1 cellular context compared by ENCODE assay signal in the genomic region with DNA sequence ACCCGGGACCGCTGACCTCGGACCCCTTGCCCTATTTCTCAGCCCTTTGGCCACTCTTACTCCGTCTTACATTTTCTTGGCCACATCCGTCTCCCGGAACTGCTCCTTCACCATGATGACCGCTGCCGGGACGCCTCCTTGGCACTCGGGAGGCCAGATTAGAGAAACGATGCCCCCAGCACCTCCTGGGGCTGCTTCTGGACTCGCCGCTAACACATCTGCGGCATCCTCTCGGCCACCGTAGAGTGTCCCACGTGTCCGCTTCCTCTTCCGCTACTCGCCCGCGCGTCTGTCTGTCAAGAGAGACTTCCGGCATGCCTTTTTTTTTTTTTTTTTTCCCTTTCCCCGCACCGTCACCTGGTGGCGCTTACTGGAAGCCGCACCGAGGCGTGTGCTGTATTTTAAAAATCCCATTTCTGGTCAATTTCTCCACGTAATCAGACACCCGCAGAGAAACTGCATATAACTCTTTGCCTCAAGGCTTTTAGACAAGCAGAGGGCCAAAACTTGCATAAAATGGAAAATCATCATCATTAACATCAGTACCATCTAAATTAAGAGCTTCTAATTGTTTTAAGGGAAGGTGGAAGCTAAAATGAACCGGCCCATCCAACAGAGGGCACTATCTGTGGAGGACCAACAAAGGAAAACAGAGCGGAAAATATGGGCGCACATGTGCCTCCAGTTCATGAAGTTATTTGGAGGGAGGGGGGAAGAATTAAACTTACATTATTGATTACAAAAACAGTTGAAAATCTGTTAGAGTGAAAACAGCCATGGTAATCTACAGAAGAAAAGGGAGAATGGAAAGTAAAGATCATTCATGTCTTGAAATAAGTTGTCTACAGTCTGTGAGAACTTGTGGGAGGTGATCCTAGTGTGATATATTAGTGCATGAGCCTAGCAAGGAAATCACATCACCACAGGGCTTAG.
TF ChIP-seq lines count a peak whose summit lies in the region.

TSS of gene POLR3A (minus strand) at position 222 of the 933 bp plus-strand sequence. CDS start at position 114, 108 bp downstream.

TF ChIP-seq in HepG2, 621 proteins besides CTCF, POLR2A, EP300 and RAD21 (continued from another document and continues in another):
- TF ChIP-seq ZNF646 (CRISPR knock-in tag; IDR thresholded peaks at IDR 0.05): no peak
- no peak for TF ChIP-seq ZBTB14 (CRISPR knock-in tag; IDR thresholded peaks at IDR 0.05)
- TF ChIP-seq NCOA1 (CRISPR knock-in tag; IDR thresholded peaks at IDR 0.05): no peak
- TF ChIP-seq RARA (CRISPR knock-in tag; IDR thresholded peaks at IDR 0.05): no peak
- TF ChIP-seq ARID5B (CRISPR knock-in tag; IDR thresholded peaks at IDR 0.05): no peak; the same call in 1 of the 2 replicates
- TF ChIP-seq, protein P1, sequence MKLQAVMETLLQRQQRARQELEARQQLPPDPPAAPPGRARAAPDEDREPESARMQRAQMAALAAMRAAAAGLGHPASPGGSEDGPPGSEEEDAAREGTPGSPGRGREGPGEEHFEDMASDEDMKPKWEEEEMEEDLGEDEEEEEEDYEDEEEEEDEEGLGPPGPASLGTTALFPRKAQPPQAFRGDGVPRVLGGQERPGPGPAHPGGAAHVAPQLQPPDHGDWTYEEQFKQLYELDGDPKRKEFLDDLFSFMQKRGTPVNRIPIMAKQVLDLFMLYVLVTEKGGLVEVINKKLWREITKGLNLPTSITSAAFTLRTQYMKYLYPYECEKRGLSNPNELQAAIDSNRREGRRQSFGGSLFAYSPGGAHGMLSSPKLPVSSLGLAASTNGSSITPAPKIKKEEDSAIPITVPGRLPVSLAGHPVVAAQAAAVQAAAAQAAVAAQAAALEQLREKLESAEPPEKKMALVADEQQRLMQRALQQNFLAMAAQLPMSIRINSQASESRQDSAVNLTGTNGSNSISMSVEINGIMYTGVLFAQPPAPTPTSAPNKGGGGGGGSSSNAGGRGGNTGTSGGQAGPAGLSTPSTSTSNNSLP (IDR thresholded peaks at IDR 0.05; ENCODE audit: low read depth, low read length): peak; percentile 39; the same call in 1 of the 2 replicates
- 0 out of 2 replicates have a peak, but pooled peaks have one; percentile 52 for TF ChIP-seq ZNF30 (CRISPR knock-in tag; IDR thresholded peaks at IDR 0.05)
- no peak for TF ChIP-seq ADNP (CRISPR knock-in tag; IDR thresholded peaks at IDR 0.05)
- TF ChIP-seq SRSF1 (optimal IDR thresholded peaks at IDR 0.05; ENCODE audit: low read depth, low read length): peak; percentile 81
- TF ChIP-seq GATAD2A (CRISPR knock-in tag; IDR thresholded peaks at IDR 0.05): 0 out of 2 replicates have a peak, but pooled peaks have one; percentile 26
- TF ChIP-seq SAFB2 (CRISPR knock-in tag; IDR thresholded peaks at IDR 0.05; ENCODE audit: borderline replicate concordance, low read depth): peak; percentile 47; the same call in 1 of the 2 replicates
- TF ChIP-seq, protein P2, sequence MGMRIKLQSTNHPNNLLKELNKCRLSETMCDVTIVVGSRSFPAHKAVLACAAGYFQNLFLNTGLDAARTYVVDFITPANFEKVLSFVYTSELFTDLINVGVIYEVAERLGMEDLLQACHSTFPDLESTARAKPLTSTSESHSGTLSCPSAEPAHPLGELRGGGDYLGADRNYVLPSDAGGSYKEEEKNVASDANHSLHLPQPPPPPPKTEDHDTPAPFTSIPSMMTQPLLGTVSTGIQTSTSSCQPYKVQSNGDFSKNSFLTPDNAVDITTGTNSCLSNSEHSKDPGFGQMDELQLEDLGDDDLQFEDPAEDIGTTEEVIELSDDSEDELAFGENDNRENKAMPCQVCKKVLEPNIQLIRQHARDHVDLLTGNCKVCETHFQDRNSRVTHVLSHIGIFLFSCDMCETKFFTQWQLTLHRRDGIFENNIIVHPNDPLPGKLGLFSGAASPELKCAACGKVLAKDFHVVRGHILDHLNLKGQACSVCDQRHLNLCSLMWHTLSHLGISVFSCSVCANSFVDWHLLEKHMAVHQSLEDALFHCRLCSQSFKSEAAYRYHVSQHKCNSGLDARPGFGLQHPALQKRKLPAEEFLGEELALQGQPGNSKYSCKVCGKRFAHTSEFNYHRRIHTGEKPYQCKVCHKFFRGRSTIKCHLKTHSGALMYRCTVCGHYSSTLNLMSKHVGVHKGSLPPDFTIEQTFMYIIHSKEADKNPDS (CRISPR knock-in tag; IDR thresholded peaks at IDR 0.05): peak; percentile 50; the same call in 1 of the 2 replicates
- no peak for TF ChIP-seq ATF7 (IDR thresholded peaks at IDR 0.05)
- no peak for TF ChIP-seq ATF7 (CRISPR knock-in tag; IDR thresholded peaks at IDR 0.05)
- TF ChIP-seq, protein P3, sequence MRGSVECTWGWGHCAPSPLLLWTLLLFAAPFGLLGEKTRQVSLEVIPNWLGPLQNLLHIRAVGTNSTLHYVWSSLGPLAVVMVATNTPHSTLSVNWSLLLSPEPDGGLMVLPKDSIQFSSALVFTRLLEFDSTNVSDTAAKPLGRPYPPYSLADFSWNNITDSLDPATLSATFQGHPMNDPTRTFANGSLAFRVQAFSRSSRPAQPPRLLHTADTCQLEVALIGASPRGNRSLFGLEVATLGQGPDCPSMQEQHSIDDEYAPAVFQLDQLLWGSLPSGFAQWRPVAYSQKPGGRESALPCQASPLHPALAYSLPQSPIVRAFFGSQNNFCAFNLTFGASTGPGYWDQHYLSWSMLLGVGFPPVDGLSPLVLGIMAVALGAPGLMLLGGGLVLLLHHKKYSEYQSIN (CRISPR knock-in tag; IDR thresholded peaks at IDR 0.05; ENCODE audit: borderline replicate concordance): no peak
- no peak for TF ChIP-seq AKAP8 (CRISPR knock-in tag; IDR thresholded peaks at IDR 0.05)
- TF ChIP-seq SMARCC2 (IDR thresholded peaks at IDR 0.05): no peak
- no peak for TF ChIP-seq ZBTB1 (CRISPR knock-in tag; IDR thresholded peaks at IDR 0.05; ENCODE audit: borderline replicate concordance)
- peak; percentile 77; the same call in 1 of the 2 replicates for TF ChIP-seq KDM3A (CRISPR knock-in tag; IDR thresholded peaks at IDR 0.05; ENCODE audit: low read depth)
- peak; percentile 32; the same call in 1 of the 2 replicates for TF ChIP-seq ZNF629 (CRISPR knock-in tag; conservative IDR thresholded peaks at IDR 0.05)
- TF ChIP-seq TCF7L2 (IDR thresholded peaks at IDR 0.05; ENCODE audit: low read depth, low read length): no peak
- no peak for TF ChIP-seq CENPT (CRISPR knock-in tag; IDR thresholded peaks at IDR 0.05; ENCODE audit: low read depth)
- TF ChIP-seq SKIL (CRISPR knock-in tag; IDR thresholded peaks at IDR 0.05; ENCODE audit: borderline replicate concordance): no peak
- TF ChIP-seq ZSCAN31 (CRISPR knock-in tag; IDR thresholded peaks at IDR 0.05; ENCODE audit: low read depth): peak; percentile 67; the same call in 1 of the 2 replicates
- no peak for TF ChIP-seq IKZF4 (CRISPR knock-in tag; IDR thresholded peaks at IDR 0.05; ENCODE audit: borderline replicate concordance, low read depth, not compliant biosample characterization)
- no peak; the same call in 1 of the 2 replicates for TF ChIP-seq ZKSCAN8 (CRISPR knock-in tag; IDR thresholded peaks at IDR 0.05; ENCODE audit: borderline replicate concordance)
- no peak for TF ChIP-seq PLRG1 (conservative IDR thresholded peaks at IDR 0.05)
- no peak for TF ChIP-seq ZNF710 (CRISPR knock-in tag; IDR thresholded peaks at IDR 0.05; ENCODE audit: borderline replicate concordance)
- TF ChIP-seq ZNF556 (CRISPR knock-in tag; IDR thresholded peaks at IDR 0.05; ENCODE audit: borderline replicate concordance): no peak; the same call in 1 of the 2 replicates
- peak; percentile 93 for TF ChIP-seq NFYC (CRISPR knock-in tag; IDR thresholded peaks at IDR 0.05)
